ENCODE assay signal across 1 cellular context in the genomic region with DNA sequence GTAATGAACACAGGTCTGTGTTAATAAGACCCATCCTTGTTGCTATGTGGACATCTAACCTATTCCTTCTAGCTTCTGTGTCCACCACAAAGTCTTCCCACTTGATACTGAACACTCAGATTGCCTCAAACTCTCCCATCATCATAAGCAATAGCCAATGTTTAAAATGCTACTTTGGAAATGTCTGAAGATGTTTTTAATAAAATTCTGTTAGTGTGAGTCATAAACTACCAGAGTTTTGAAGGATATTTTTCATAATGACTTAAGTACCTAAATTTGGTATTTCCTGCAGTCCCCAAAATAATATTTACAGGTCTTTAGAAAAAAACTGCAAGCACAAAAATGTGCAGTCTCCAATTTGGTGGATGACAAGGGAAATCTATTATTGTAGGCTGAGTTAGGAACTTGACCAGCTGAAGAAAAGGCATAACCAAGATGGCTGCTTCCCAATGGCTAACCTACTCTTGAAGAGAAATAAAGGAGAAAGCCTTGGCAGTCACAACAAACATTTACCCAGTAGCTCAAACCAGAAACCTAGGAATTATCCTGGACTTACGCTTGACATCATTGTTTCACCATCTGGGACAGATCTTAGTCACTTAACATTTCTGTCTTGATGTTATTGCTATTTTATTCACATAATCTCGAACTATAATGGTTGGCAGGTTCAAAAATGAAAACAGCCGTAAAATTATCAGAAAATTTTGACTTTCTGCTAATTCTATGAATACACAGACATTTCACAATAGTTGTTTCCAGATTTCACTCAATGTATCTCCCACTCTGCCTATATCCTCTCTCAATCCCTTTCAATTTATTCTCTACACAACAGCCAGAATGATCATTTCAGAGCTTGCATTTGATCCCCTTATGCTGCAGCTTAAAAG.
TF ChIP-seq lines count a peak whose summit lies in the region.

No MANE protein-coding gene starts in this region.

TF ChIP-seq in GM12878, 131 proteins besides CTCF, POLR2A, EP300 and RAD21 (continued from another document):
- TF ChIP-seq SIN3A (IDR thresholded peaks at IDR 0.05; ENCODE audit: low read depth, low read length): no peak
- no peak for TF ChIP-seq POLR2AphosphoS2 (IDR thresholded peaks at IDR 0.05; ENCODE audit: low read depth, low read length)
- TF ChIP-seq NFIC (IDR thresholded peaks at IDR 0.05; ENCODE audit: low read depth, low read length): no peak
- TF ChIP-seq SREBF1 (IDR thresholded peaks at IDR 0.05; ENCODE audit: low read length): no peak
- no peak for TF ChIP-seq PAX8 (IDR thresholded peaks at IDR 0.05)
- no peak for TF ChIP-seq GATAD2B (conservative IDR thresholded peaks at IDR 0.05; ENCODE audit: low read depth)
